In genomic region chr1:184982002-184982954, GRCh38 we compare ENCODE assay signal across 8 cellular contexts. TPM values are rescaled to one million over a fixed set of nuclear protein-coding genes. Genes with fewer than 3 reads are reported as not detected.
DNase-seq lines count a peak whose midpoint lies in the region; ATAC-seq, FAIRE-seq and TF ChIP-seq lines count a peak whose summit lies in the region.

No MANE protein-coding gene starts in this region.

- in situ Hi-C loops in T47D (cut with HindIII; ENCODE audit: low pct_unique_long_range_greater_than_20kb, low sequenced_read_pairs): no loop called here

- H3K9me3 ChIP-seq in WERI-Rb-1 (ENCODE audit: severe bottlenecking) (no peaks in the 10 kb centered on the region), kidney (ENCODE audit: control insufficient read depth in 1 of 2, low read length in 2 of 2) (no peaks in the 10 kb centered on the region)

- H3K9ac ChIP-seq in kidney (ENCODE audit: low read length in 2 of 2): no peak overlapping the region

- DNase-seq in AG09319 (ENCODE audit: extremely low read depth, low read depth): peak; percentile 46
- peak; percentile 51 for DNase-seq in NCI-H2227 (lab: John Stamatoyannopoulos, UW; ENCODE audit: unreplicated experiment)
- DNase-seq in WERI-Rb-1: peak; percentile 66
- peak; percentile 26 to 83 for DNase-seq in T47D (ENCODE audit: low read depth in 1 of 2, low spot score in 1 of 2)
- peak; percentile 77 for DNase-seq in kidney
- peak; percentile 66 to 74 for DNase-seq in stimulated activated CD4-positive, alpha-beta T cell treated with anti-CD3 and anti-CD28 coated beads, Interleukin-2, amount 100 ng/mL, for 48 hours

- H3K4me3 ChIP-seq in WERI-Rb-1 (ENCODE audit: low read depth, low read length) (no peak overlapping the region), kidney (ENCODE audit: low read length in 2 of 2) (no peak overlapping the region)

- FAIRE-seq in kidney (lab: Jason Lieb, UNC): peak; percentile 56

- H3K4me1 ChIP-seq in kidney (ENCODE audit: control insufficient read depth in 1 of 2, insufficient read depth in 1 of 2, low read depth in 1 of 2, low read length in 2 of 2): no peaks in the 10 kb centered on the region

- peak; percentile 92 for ATAC-seq in GM18873 (IDR thresholded peaks at IDR 0.05; ENCODE audit: low FRiP score, unreplicated experiment)
- peak; percentile 99 for ATAC-seq in HG03095 (IDR thresholded peaks at IDR 0.05; ENCODE audit: unreplicated experiment)

- peaks cover 5% of the 10 kb centered on the region for H3K27me3 ChIP-seq in WERI-Rb-1 (ENCODE audit: insufficient read depth, low read depth, severe bottlenecking)

- intact Hi-C loops in kidney (cut with DNase I): loop anchor here (5.0 kb wide), 1 partner anchor 175 kb away; no protein-coding TSS in a partner anchor

- H3K36me3 ChIP-seq in WERI-Rb-1 (no peaks in the 10 kb centered on the region), kidney (ENCODE audit: control insufficient read depth in 1 of 2, insufficient read depth in 2 of 2, low read length in 2 of 2) (no peaks in the 10 kb centered on the region)

- TF ChIP-seq CTCF in AG09319 (IDR thresholded peaks at IDR 0.05; ENCODE audit: low read depth, low read length): peak; percentile 97
- peak; percentile 86 for TF ChIP-seq CTCF in WERI-Rb-1 (IDR thresholded peaks at IDR 0.05; ENCODE audit: low read depth, low read length)
- peak; percentile 73 for TF ChIP-seq CTCF in kidney (IDR thresholded peaks at IDR 0.05; ENCODE audit: borderline replicate concordance, extremely low read depth, insufficient read depth)

- H3K27ac ChIP-seq in WERI-Rb-1 (no peak overlapping the region), kidney (ENCODE audit: low read depth in 2 of 2, low read length in 2 of 2) (no peak overlapping the region)

RNA-seq across cellular contexts. Expression of gene NIBAN1, which starts 8.0 kb away (rescaled TPM):
- 25.4 TPM for total RNA-seq in kidney
- 2.6 TPM for polyA plus RNA-seq in kidney (ENCODE audit: insufficient read depth, low read depth, low replicate concordance)
